9 cellular contexts compared by ENCODE assay signal in genomic region chr6:43645613-43645964, GRCh38. TPM values are rescaled to one million over a fixed set of nuclear protein-coding genes. Genes with fewer than 3 reads are reported as not detected.
DNase-seq lines count a peak whose midpoint lies in the region; FAIRE-seq and TF ChIP-seq lines count a peak whose summit lies in the region.
"Had no signal": no experiment of that assay in that cellular context is flagged by ENCODE, and none has a peak within 500 bp of the region (broad histone marks: within the 10 kb centered on the region; RNA-seq: fewer than 3 reads in every experiment).

No MANE protein-coding gene starts in this region.

- no peaks in the 10 kb centered on the region for H3K9me2 ChIP-seq in MM.1S (replicated peaks; ENCODE audit: insufficient read depth, low read length)

- H3K4me3 ChIP-seq in AG09309 (ENCODE audit: control insufficient read depth, low read depth, low read length) = peak overlapping the region; percentile 38
- peak overlapping the region; percentile 33; the same call in 1 of the 2 replicates for H3K4me3 ChIP-seq in MM.1S (ENCODE audit: low read length)
- H3K4me3 ChIP-seq in epithelial cell of esophagus (ENCODE audit: low read length) = peak overlapping the region; percentile 25
- H3K4me3 ChIP-seq in adrenal gland = peak overlapping the region in 2 of 4 donors; percentile 6 to 57

- DNase-seq in AG09309 (ENCODE audit: low read depth) (no peak), MM.1S (no peak), epithelial cell of esophagus (ENCODE audit: low read depth) (no peak), neural crest cell (ENCODE audit: low read depth, low spot score) (no peak), NCI-H1092 treated with DMSO at 0.1 percent for 48 hours (lab: John Stamatoyannopoulos, UW) (no peak), adrenal gland (no peak), T1000 (lab: John Stamatoyannopoulos, UW) (no peak), RCC 7860 (ENCODE audit: low spot score) (no peak)
- DNase-seq: small intestine had no signal

- H3K9me3 Mint-ChIP-seq in neural crest cell = no peaks in the 10 kb centered on the region

- no peak for TF ChIP-seq POLR2A in adrenal gland (IDR thresholded peaks at IDR 0.05)

- TF ChIP-seq CTCF in AG09309 (IDR thresholded peaks at IDR 0.05; ENCODE audit: control insufficient read depth, insufficient read depth, low read depth, low read length, missing control alignments) = no peak
- no peak for TF ChIP-seq CTCF in MM.1S (IDR thresholded peaks at IDR 0.05; ENCODE audit: low read length)
- no peak for TF ChIP-seq CTCF in epithelial cell of esophagus (IDR thresholded peaks at IDR 0.05; ENCODE audit: insufficient read depth, low read depth, low read length, missing control alignments)
- no peak for TF ChIP-seq CTCF in neural crest cell (conservative IDR thresholded peaks at IDR 0.05)
- no peak for TF ChIP-seq CTCF in adrenal gland (IDR thresholded peaks at IDR 0.05)

- no peaks in the 10 kb centered on the region for H4K20me1 ChIP-seq in MM.1S (ENCODE audit: insufficient read depth, low read length)

- WGBS in adrenal gland, 4 donors = 11 to 17% (median 13%) methylated on average over 9 of the region's 9 CpGs

- no peak for FAIRE-seq in RCC 7860 (lab: Jason Lieb, UNC)
- FAIRE-seq: small intestine had no signal

- H3K27ac ChIP-seq in MM.1S (ENCODE audit: low read length) (no peak overlapping the region), adrenal gland (peak overlapping the region in 1 of 5 donors; percentile 45)

- intact Hi-C loops in adrenal gland (cut with DNase I) = no loop called here

- H3K79me2 ChIP-seq in MM.1S (ENCODE audit: low read length) = peaks cover 4% of the 10 kb centered on the region

- peaks cover 6% of the 10 kb centered on the region for H3F3A ChIP-seq in MM.1S (ENCODE audit: insufficient read depth, low read length)

- H3K4me1 ChIP-seq in MM.1S (ENCODE audit: low read length) (no peaks in the 10 kb centered on the region), adrenal gland (replicated peaks in 1 of 2) (peaks cover 4 to 5% of the 10 kb centered on the region in 2 donors)

- no peaks in the 10 kb centered on the region for H3K27me3 ChIP-seq in MM.1S (replicated peaks; ENCODE audit: insufficient read depth, low read length)
- H3K27me3 ChIP-seq in adrenal gland = no peaks in the 10 kb centered on the region

- peak overlapping the region; percentile 59 for H3K4me2 ChIP-seq in MM.1S (ENCODE audit: low read depth, low read length)

- H2AFZ ChIP-seq in MM.1S (ENCODE audit: low read length) = peak overlapping the region; percentile 51; the same call in 1 of the 2 replicates

- H3K9me3 ChIP-seq in MM.1S (replicated peaks; ENCODE audit: insufficient read depth, low read length) (no peaks in the 10 kb centered on the region), adrenal gland (replicated peaks in 1 of 3) (no peaks in the 10 kb centered on the region)

- H3K4me3 Mint-ChIP-seq in neural crest cell = peak overlapping the region; percentile 76

- H3K27ac Mint-ChIP-seq in neural crest cell (ENCODE audit: unreplicated experiment) = no peak overlapping the region

- H3K36me3 Mint-ChIP-seq in neural crest cell (ENCODE audit: low read depth) = peaks cover 4% of the 10 kb centered on the region

- no peak overlapping the region for H3K9ac ChIP-seq in MM.1S (ENCODE audit: low read length)

- no peaks in the 10 kb centered on the region for H3K27me3 Mint-ChIP-seq in neural crest cell (ENCODE audit: low read depth)

- peaks cover 18% of the 10 kb centered on the region for H3K4me1 Mint-ChIP-seq in neural crest cell

- no peaks in the 10 kb centered on the region for H3K36me3 ChIP-seq in MM.1S (replicated peaks; ENCODE audit: insufficient read depth, low read length)
- peaks cover 0 to 14% of the 10 kb centered on the region in 2 donors for H3K36me3 ChIP-seq in adrenal gland (replicated peaks in 1 of 2)

RNA-seq across cellular contexts. Expression of gene RSPH9, which starts 0.8 kb away (rescaled TPM):
- total RNA-seq in neural crest cell (0.57 and 0.63 TPM in 2 replicates), adrenal gland (under 1 TPM in 6 of 8 donors, not detected in 2; 0.20 to 0.69 (median 0.35) TPM)
- under 1 TPM; 0.22 to 0.72 (median 0.71) TPM for polyA plus RNA-seq in adrenal gland

RNA-seq across cellular contexts. Expression of gene MAD2L1BP, which starts 9.9 kb away (rescaled TPM):
- total RNA-seq in neural crest cell (43.2 and 43.5 TPM in 2 replicates), adrenal gland (100 to 1,000 TPM in 1 of 8 donors, 10 to 100 TPM in 7; 16.1 to 112 (median 28.9) TPM)
- 10 to 100 TPM; 15.2 to 26.2 (median 18.2) TPM for polyA plus RNA-seq in adrenal gland

RNA-seq across cellular contexts. Expression of gene GTPBP2, which starts 16.5 kb away (rescaled TPM):
- total RNA-seq in neural crest cell = 70.0 and 70.6 TPM in 2 replicates
- 10 to 100 TPM; 16.5 to 59.3 (median 39.8) TPM for total RNA-seq in adrenal gland
- polyA plus RNA-seq in adrenal gland = 10 to 100 TPM; 26.9 to 73.5 (median 65.1) TPM

RNA-seq across cellular contexts. Expression of gene MRPS18A, which starts 42.0 kb away (rescaled TPM):
- total RNA-seq in neural crest cell (49.5 and 50.6 TPM in 2 replicates), adrenal gland (10 to 100 TPM; 47.8 to 64.8 (median 52.0) TPM)
- 10 to 100 TPM; 24.8 to 75.1 (median 33.1) TPM for polyA plus RNA-seq in adrenal gland
